In the genomic region with DNA sequence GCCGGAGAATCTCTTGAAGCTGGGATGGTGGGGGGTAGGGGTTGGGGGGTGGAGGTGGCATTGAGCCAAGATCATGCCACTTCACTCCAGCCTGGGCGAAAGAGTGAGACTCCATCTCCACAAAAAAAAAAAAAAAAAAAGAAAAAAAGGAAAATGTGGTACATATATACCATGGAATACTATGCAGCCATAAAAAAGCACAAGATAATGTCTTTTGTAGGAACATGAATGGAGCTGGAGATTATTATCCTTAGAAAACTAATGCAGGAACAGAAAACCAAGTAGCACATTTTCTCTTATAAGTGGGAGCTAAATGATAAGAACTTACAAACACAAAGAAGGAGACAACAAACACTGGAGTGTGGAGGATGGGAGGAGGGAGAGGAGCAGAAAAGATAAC, we compare ENCODE assay signal across 39 cellular contexts.
"Had no signal": no experiment of that assay in that cellular context is flagged by ENCODE, and none has a peak within 500 bp of the region (broad histone marks: within the 10 kb centered on the region; RNA-seq: fewer than 3 reads in every experiment).

No MANE protein-coding gene starts in this region.

- H3K4me1 Mint-ChIP-seq: activated naive CD4-positive, alpha-beta T cell treated with anti-CD3 and anti-CD28 coated beads, Interleukin-2, amount 10 ng/mL, durations not matched to agents 7 days and 5 days; activated naive CD4-positive, alpha-beta T cell treated with anti-CD3 and anti-CD28 coated beads, Interleukin-2, amount 50 U/mL, for 24 hours; activated naive CD8-positive, alpha-beta T cell treated with anti-CD3 and anti-CD28 coated beads for 36 hours; activated naive CD8-positive, alpha-beta T cell treated with anti-CD3 and anti-CD28 coated beads, Interleukin-2, amount 10 ng/mL, durations not matched to agents 7 days and 5 days; activated T-helper 17 cell treated with anti-CD3 and anti-CD28 coated beads, Interleukin-2, amount 50 U/mL, for 72 hours; brain; central memory CD8-positive, alpha-beta T cell had no signal

- H3K4me3 Mint-ChIP-seq: activated naive CD4-positive, alpha-beta T cell treated with anti-CD3 and anti-CD28 coated beads for 36 hours; activated naive CD4-positive, alpha-beta T cell treated with anti-CD3 and anti-CD28 coated beads, Interleukin-2, amount 10 ng/mL, durations not matched to agents 7 days and 5 days; activated naive CD4-positive, alpha-beta T cell treated with anti-CD3 and anti-CD28 coated beads, Interleukin-2, amount 50 U/mL, for 24 hours; activated naive CD8-positive, alpha-beta T cell; activated naive CD8-positive, alpha-beta T cell treated with anti-CD3 and anti-CD28 coated beads for 36 hours; activated naive CD8-positive, alpha-beta T cell treated with anti-CD3 and anti-CD28 coated beads, Interleukin-2, amount 10 ng/mL, durations not matched to agents 7 days and 5 days; activated T-cell treated with anti-CD3 and anti-CD28 coated beads, Interleukin-2, amount 50 U/mL, for 24 hours; activated T-cell treated with anti-CD3 and anti-CD28 coated beads, Interleukin-2, amount 50 U/mL, for 4 hours; activated T-cell treated with anti-CD3 and anti-CD28 coated beads, Interleukin-2, amount 50 U/mL, for 72 hours; activated T-helper 1 cell treated with anti-CD3 and anti-CD28 coated beads, Interleukin-12 subunit alpha, Interleukin-12 subunit beta, Interleukin-2, Interleukin-4 antibody, amounts not matched to agents 30 ng/mL and 10 ng/mL and 1 ng/mL, durations not matched to agents 14 hours and 24 hours and 36 hours; activated T-helper 17 cell treated with anti-CD3 and anti-CD28 coated beads, Interleukin-2, amount 50 U/mL, for 72 hours; brain; central memory CD8-positive, alpha-beta T cell had no signal

- H3K4me3 ChIP-seq: adrenal gland, ascending aorta, body of pancreas, breast epithelium, cardiac muscle cell had no signal

- H3K4me1 ChIP-seq: breast epithelium had no signal

- H3K27ac Mint-ChIP-seq: activated naive CD4-positive, alpha-beta T cell treated with anti-CD3 and anti-CD28 coated beads for 36 hours; activated naive CD4-positive, alpha-beta T cell treated with anti-CD3 and anti-CD28 coated beads, Interleukin-2, amount 10 ng/mL, durations not matched to agents 7 days and 5 days; activated naive CD4-positive, alpha-beta T cell treated with anti-CD3 and anti-CD28 coated beads, Interleukin-2, amount 50 U/mL, for 24 hours; activated naive CD4-positive, alpha-beta T cell treated with anti-CD3 and anti-CD28 coated beads, Interleukin-2, amount 50 U/mL, for 72 hours; activated naive CD8-positive, alpha-beta T cell; activated naive CD8-positive, alpha-beta T cell treated with anti-CD3 and anti-CD28 coated beads for 36 hours; activated naive CD8-positive, alpha-beta T cell treated with anti-CD3 and anti-CD28 coated beads, Interleukin-2, amount 10 ng/mL, durations not matched to agents 7 days and 5 days; activated T-cell treated with anti-CD3 and anti-CD28 coated beads, Interleukin-2, amount 50 U/mL, for 24 hours; activated T-cell treated with anti-CD3 and anti-CD28 coated beads, Interleukin-2, amount 50 U/mL, for 72 hours; activated T-helper 1 cell treated with anti-CD3 and anti-CD28 coated beads, Interleukin-12 subunit alpha, Interleukin-12 subunit beta, Interleukin-2, Interleukin-4 antibody, amounts not matched to agents 30 ng/mL and 10 ng/mL and 1 ng/mL, durations not matched to agents 14 hours and 24 hours and 36 hours; activated T-helper 17 cell treated with anti-CD3 and anti-CD28 coated beads, Interleukin-2, amount 50 U/mL, for 72 hours; activated T-helper 2 cell treated with anti-CD3 and anti-CD28 coated beads, Interferon-gamma antibody, Interleukin-2, Interleukin-4, amounts not matched to agents 10 μg/mL and 5 μg/mL and 100 μg/mL, durations not matched to agents 14 hours and 24 hours and 36 hours; brain had no signal

- FAIRE-seq: astrocyte, bronchial epithelial cell had no signal

- H3K27me3 Mint-ChIP-seq: activated naive CD4-positive, alpha-beta T cell treated with anti-CD3 and anti-CD28 coated beads, Interleukin-2, amount 10 ng/mL, durations not matched to agents 7 days and 5 days; activated naive CD4-positive, alpha-beta T cell treated with anti-CD3 and anti-CD28 coated beads, Interleukin-2, amount 50 U/mL, for 24 hours; activated naive CD8-positive, alpha-beta T cell treated with anti-CD3 and anti-CD28 coated beads for 36 hours; activated naive CD8-positive, alpha-beta T cell treated with anti-CD3 and anti-CD28 coated beads, Interleukin-2, amount 10 ng/mL, durations not matched to agents 7 days and 5 days; activated T-cell treated with anti-CD3 and anti-CD28 coated beads, Interleukin-2, amount 50 U/mL, for 24 hours; activated T-helper 17 cell treated with anti-CD3 and anti-CD28 coated beads, Interleukin-2, amount 50 U/mL, for 72 hours; brain; central memory CD8-positive, alpha-beta T cell had no signal

- ATAC-seq: activated naive CD4-positive, alpha-beta T cell treated with anti-CD3 and anti-CD28 coated beads, Interleukin-2, amount 50 U/mL, for 72 hours; activated T-cell treated with anti-CD3 and anti-CD28 coated beads, Interleukin-2, amount 50 U/mL, for 4 hours; activated T-cell treated with anti-CD3 and anti-CD28 coated beads, Interleukin-2, amount 50 U/mL, for 72 hours; activated T-helper 17 cell treated with anti-CD3 and anti-CD28 coated beads, Interleukin-2, amount 50 U/mL, for 72 hours; body of pancreas had no signal

- DNase-seq: activated effector memory CD4-positive, alpha-beta T cell treated with anti-CD3 and anti-CD28 coated beads, Interleukin-2, amount 50 U/mL, for 16 hours; activated effector memory CD4-positive, alpha-beta T cell treated with Interleukin-2 at 50 U/mL for 16 hours; activated gamma-delta T cell; activated gamma-delta T cell treated with Interleukin-2 at 50 U/mL for 16 hours; activated naive CD4-positive, alpha-beta T cell; activated naive CD4-positive, alpha-beta T cell treated with anti-CD3 and anti-CD28 coated beads for 36 hours; activated naive CD4-positive, alpha-beta T cell treated with anti-CD3 and anti-CD28 coated beads, Interleukin-2, amount 10 ng/mL, durations not matched to agents 7 days and 5 days; activated naive CD4-positive, alpha-beta T cell treated with anti-CD3 and anti-CD28 coated beads, Interleukin-2, amount 50 U/mL, for 16 hours; activated naive CD4-positive, alpha-beta T cell treated with Interleukin-2 at 50 U/mL for 16 hours; activated naive CD8-positive, alpha-beta T cell treated with anti-CD3 and anti-CD28 coated beads for 36 hours; activated naive CD8-positive, alpha-beta T cell treated with anti-CD3 and anti-CD28 coated beads, Interleukin-2, amount 10 ng/mL, durations not matched to agents 7 days and 5 days; activated T-cell treated with anti-CD3 and anti-CD28 coated beads, Interleukin-2, amount 50 U/mL, for 1 hour; activated T-cell treated with anti-CD3 and anti-CD28 coated beads, Interleukin-2, amount 50 U/mL, for 24 hours; activated T-cell treated with anti-CD3 and anti-CD28 coated beads, Interleukin-2, amount 50 U/mL, for 4 hours; activated T-cell treated with anti-CD3 and anti-CD28 coated beads, Interleukin-2, amount 50 U/mL, for 48 hours; activated T-cell treated with anti-CD3 and anti-CD28 coated beads, Interleukin-2, amount 50 U/mL, for 72 hours; adrenal gland; amniotic stem cell; amygdala; anterior cingulate cortex; aorta; body of pancreas; brain microvascular endothelial cell; caudate nucleus; central memory CD4-positive, alpha-beta T cell; cerebellar nuclear complex had no signal

- H3K36me3 ChIP-seq: adrenal gland, ascending aorta, breast epithelium, cardiac muscle cell had no signal

- H3K36me3 Mint-ChIP-seq: activated naive CD4-positive, alpha-beta T cell treated with anti-CD3 and anti-CD28 coated beads, Interleukin-2, amount 10 ng/mL, durations not matched to agents 7 days and 5 days; activated naive CD8-positive, alpha-beta T cell treated with anti-CD3 and anti-CD28 coated beads, Interleukin-2, amount 10 ng/mL, durations not matched to agents 7 days and 5 days had no signal

- H3K27me3 ChIP-seq: adrenal gland, ascending aorta, body of pancreas, brain microvascular endothelial cell, breast epithelium, cardiac muscle cell had no signal

- H3K27ac ChIP-seq: adrenal gland, ascending aorta, body of pancreas, brain microvascular endothelial cell, breast epithelium, cardiac muscle cell had no signal
